ENCODE assay signal across 28 cellular contexts in the genomic region with DNA sequence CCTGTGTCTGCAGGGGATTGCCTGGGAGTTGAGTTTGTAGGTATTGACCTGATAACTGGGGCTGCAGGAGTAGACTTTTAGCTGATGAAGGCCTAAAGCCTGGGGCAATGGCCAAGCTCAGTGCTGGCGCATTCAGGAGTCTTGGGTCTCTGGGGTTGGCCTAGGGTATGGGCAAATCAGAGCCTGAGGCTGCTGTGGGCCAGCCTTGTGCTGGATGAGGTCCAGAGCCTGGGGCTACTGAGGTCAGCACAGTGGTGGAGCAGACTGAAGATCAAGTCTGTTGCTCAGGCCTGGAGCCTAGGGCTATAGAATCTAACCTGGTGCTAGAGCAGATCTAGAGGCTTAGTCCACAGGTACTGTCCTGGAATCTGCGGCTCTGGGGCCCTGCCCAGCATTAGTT.
DNase-seq lines count a peak whose midpoint lies in the region; ATAC-seq, FAIRE-seq and TF ChIP-seq lines count a peak whose summit lies in the region.
"Had no signal": no experiment of that assay in that cellular context is flagged by ENCODE, and none has a peak within 500 bp of the region (broad histone marks: within the 10 kb centered on the region; RNA-seq: fewer than 3 reads in every experiment).

No MANE protein-coding gene starts in this region.

- peak; percentile 32 for ATAC-seq in stimulated activated naive CD8-positive, alpha-beta T cell treated with anti-CD3 and anti-CD28 coated beads, Interleukin-15, Interleukin-2, amounts not matched to agents 100 U/mL and 50 U/mL, for 24 hours
- ATAC-seq in stimulated activated naive CD8-positive, alpha-beta T cell treated with anti-CD3 and anti-CD28 coated beads, Interleukin-15, amount 100 ng/mL, for 72 hours, result no peak
- peak; percentile 19 for ATAC-seq in aorta (ENCODE audit: low FRiP score)
- ATAC-seq: A549, GM12878 had no signal

- no peak overlapping the region for H3K27ac Mint-ChIP-seq in stimulated activated naive CD8-positive, alpha-beta T cell treated with anti-CD3 and anti-CD28 coated beads, Interleukin-15, amount 100 ng/mL, for 72 hours
- H3K27ac Mint-ChIP-seq in osteocyte (ENCODE audit: unreplicated experiment), result no peak overlapping the region
- H3K27ac Mint-ChIP-seq: B cell; CD4-positive, alpha-beta memory T cell; CD4-positive, CD25-positive, alpha-beta regulatory T cell; CD8-positive, alpha-beta memory T cell had no signal

- no peaks in the 10 kb centered on the region for H3K4me1 ChIP-seq in right atrium auricular region
- H3K4me1 ChIP-seq in kidney (ENCODE audit: control insufficient read depth in 1 of 2, insufficient read depth in 1 of 2, low read depth in 1 of 2, low read length in 2 of 2), result no peaks in the 10 kb centered on the region
- H3K4me1 ChIP-seq in aorta (ENCODE audit: control insufficient read depth in 1 of 2, insufficient read depth in 2 of 2, low read length in 2 of 2), result no peaks in the 10 kb centered on the region
- H3K4me1 ChIP-seq: A549; BLaER1 treated with 17β-estradiol and CSF1 and Interleukin-3, amounts not matched to agents 10 nM and 100 nM had no signal

- peaks cover 11 to 18% of the 10 kb centered on the region in 2 donors for H3K9me3 Mint-ChIP-seq in stimulated activated naive CD8-positive, alpha-beta T cell treated with anti-CD3 and anti-CD28 coated beads, Interleukin-15, amount 100 ng/mL, for 72 hours
- H3K9me3 Mint-ChIP-seq in osteocyte (ENCODE audit: unreplicated experiment), result peaks cover 24% of the 10 kb centered on the region

- H3K36me3 ChIP-seq in right atrium auricular region (no peaks in the 10 kb centered on the region), kidney (ENCODE audit: control insufficient read depth in 1 of 2, insufficient read depth in 2 of 2, low read length in 2 of 2) (no peaks in the 10 kb centered on the region), aorta (ENCODE audit: control insufficient read depth in 1 of 2, insufficient read depth in 2 of 2, low read length in 1 of 2) (no peaks in the 10 kb centered on the region)
- H3K36me3 ChIP-seq: BLaER1 treated with 17β-estradiol and CSF1 and Interleukin-3, amounts not matched to agents 10 nM and 100 nM had no signal

- no peak for TF ChIP-seq CTCF in right atrium auricular region (IDR thresholded peaks at IDR 0.05)
- TF ChIP-seq CTCF in kidney (IDR thresholded peaks at IDR 0.05; ENCODE audit: borderline replicate concordance, extremely low read depth, insufficient read depth), result no peak
- no peak for TF ChIP-seq CTCF in osteocyte (IDR thresholded peaks at IDR 0.05)

- H3K27me3 ChIP-seq in right atrium auricular region (no peaks in the 10 kb centered on the region), aorta (ENCODE audit: control insufficient read depth in 1 of 2, insufficient read depth in 2 of 2, low read length in 1 of 2) (no peaks in the 10 kb centered on the region)
- H3K27me3 ChIP-seq: BLaER1 treated with 17β-estradiol and CSF1 and Interleukin-3, amounts not matched to agents 10 nM and 100 nM had no signal

- intact Hi-C loops in cardiac septum (cut with DNase I) (no loop called here), kidney (cut with DNase I) (no loop called here), aorta (cut with DNase I) (no loop called here)

- no peak for FAIRE-seq in kidney (lab: Jason Lieb, UNC)
- FAIRE-seq: A549, GM12878, GM12892, GM18507 had no signal

- H3K36me3 Mint-ChIP-seq in osteocyte (ENCODE audit: unreplicated experiment), result no peaks in the 10 kb centered on the region
- H3K36me3 Mint-ChIP-seq: CD4-positive, alpha-beta memory T cell; CD4-positive, CD25-positive, alpha-beta regulatory T cell; CD8-positive, alpha-beta memory T cell had no signal

- H3K9me3 ChIP-seq in right atrium auricular region (peaks cover 2 to 35% of the 10 kb centered on the region in 2 donors), kidney (ENCODE audit: control insufficient read depth in 1 of 2, low read length in 2 of 2) (peaks cover 0 to 7% of the 10 kb centered on the region in 2 donors), aorta (ENCODE audit: control insufficient read depth, low read length) (no peaks in the 10 kb centered on the region)

- no peak overlapping the region for H3K4me3 ChIP-seq in right atrium auricular region
- no peak overlapping the region for H3K4me3 ChIP-seq in kidney (ENCODE audit: low read length in 2 of 2)
- H3K4me3 ChIP-seq in aorta (ENCODE audit: low read length in 2 of 2), result no peak overlapping the region
- H3K4me3 ChIP-seq: A549; BLaER1 treated with 17β-estradiol and CSF1 and Interleukin-3, amounts not matched to agents 10 nM and 100 nM; GM12878 had no signal

- H3K4me3 Mint-ChIP-seq in stimulated activated naive CD8-positive, alpha-beta T cell treated with anti-CD3 and anti-CD28 coated beads, Interleukin-15, amount 100 ng/mL, for 72 hours, result no peak overlapping the region
- no peak overlapping the region for H3K4me3 Mint-ChIP-seq in osteocyte (ENCODE audit: unreplicated experiment)
- H3K4me3 Mint-ChIP-seq: B cell; CD4-positive, alpha-beta memory T cell; CD4-positive, CD25-positive, alpha-beta regulatory T cell; CD8-positive, alpha-beta memory T cell had no signal

- 85 to 94% methylated on average over 2 of the region's 2 CpGs for WGBS in aorta, 2 donors

- H3K4me1 Mint-ChIP-seq in stimulated activated naive CD8-positive, alpha-beta T cell treated with anti-CD3 and anti-CD28 coated beads, Interleukin-15, amount 100 ng/mL, for 72 hours, result no peaks in the 10 kb centered on the region
- no peaks in the 10 kb centered on the region for H3K4me1 Mint-ChIP-seq in osteocyte (ENCODE audit: unreplicated experiment)
- H3K4me1 Mint-ChIP-seq: B cell; CD4-positive, alpha-beta memory T cell; CD4-positive, CD25-positive, alpha-beta regulatory T cell; CD8-positive, alpha-beta memory T cell had no signal

- no peaks in the 10 kb centered on the region for H3K27me3 Mint-ChIP-seq in stimulated activated naive CD8-positive, alpha-beta T cell treated with anti-CD3 and anti-CD28 coated beads, Interleukin-15, amount 100 ng/mL, for 72 hours
- no peaks in the 10 kb centered on the region for H3K27me3 Mint-ChIP-seq in osteocyte (ENCODE audit: unreplicated experiment)
- H3K27me3 Mint-ChIP-seq: B cell; CD4-positive, alpha-beta memory T cell; CD4-positive, CD25-positive, alpha-beta regulatory T cell; CD8-positive, alpha-beta memory T cell had no signal

- no peak overlapping the region for H3K9ac ChIP-seq in kidney (ENCODE audit: low read length in 2 of 2)
- H3K9ac ChIP-seq: BLaER1 treated with 17β-estradiol and CSF1 and Interleukin-3, amounts not matched to agents 10 nM and 100 nM had no signal

- DNase-seq in cardiac septum (ENCODE audit: low spot score), result peak; percentile 67
- no peak for DNase-seq in right atrium auricular region (ENCODE audit: low spot score)
- no peak for DNase-seq in stimulated activated naive CD8-positive, alpha-beta T cell treated with anti-CD3 and anti-CD28 coated beads, Interleukin-15, Interleukin-2, amounts not matched to agents 100 U/mL and 50 U/mL, for 24 hours
- no peak for DNase-seq in stimulated activated naive CD8-positive, alpha-beta T cell treated with anti-CD3 and anti-CD28 coated beads, Interleukin-15, amount 100 ng/mL, for 72 hours
- DNase-seq in kidney, result peak; percentile 39
- DNase-seq in aorta, result no peak
- DNase-seq in osteocyte (ENCODE audit: extremely low spot score, unreplicated experiment), result no peak
- DNase-seq in OCI-M1 (lab: John Stamatoyannopoulos, UW), result no peak
- DNase-seq: AML-193; CD4-positive, CD25-positive, alpha-beta regulatory T cell; CD8-positive, alpha-beta memory T cell; COR-L47; DMS 273 treated with DMSO at 0.1 percent for 48 hours; DMS153; DMS53; DMS79; DND-41; EL; GDM1 had no signal

- H3K27ac ChIP-seq in right atrium auricular region (no peak overlapping the region), kidney (ENCODE audit: low read depth in 2 of 2, low read length in 2 of 2) (no peak overlapping the region), aorta (ENCODE audit: low read depth in 1 of 2, low read length in 2 of 2) (no peak overlapping the region)
- H3K27ac ChIP-seq: 22Rv1; A549; BLaER1 treated with 17β-estradiol and CSF1 and Interleukin-3, amounts not matched to agents 10 nM and 100 nM; C4-2B had no signal

Comparison
In these comparisons a context has a peak if more than half of its experiments do, and no peak if none do; other contexts are left out.
1. DNase-seq: peak in cardiac septum (single experiment) and kidney (single experiment); none in right atrium auricular region (single experiment), stimulated activated naive CD8-positive, alpha-beta T cell treated with anti-CD3 and anti-CD28 coated beads, Interleukin-15, Interleukin-2, amounts not matched to agents 100 U/mL and 50 U/mL, for 24 hours (single experiment), stimulated activated naive CD8-positive, alpha-beta T cell treated with anti-CD3 and anti-CD28 coated beads, Interleukin-15, amount 100 ng/mL, for 72 hours (0 of 2), aorta (0 of 2), osteocyte (single experiment) and OCI-M1 (single experiment).